ENCODE assay signal across 8 cellular contexts in genomic region chr22:50544078-50544745, GRCh38. TPM values are rescaled to one million over a fixed set of nuclear protein-coding genes. Genes with fewer than 3 reads are reported as not detected.
DNase-seq lines count a peak whose midpoint lies in the region; ATAC-seq and TF ChIP-seq lines count a peak whose summit lies in the region.

No MANE protein-coding gene starts in this region.

- H3K4me1 Mint-ChIP-seq in neural progenitor cell, result no peaks in the 10 kb centered on the region

- H3F3A ChIP-seq in neural progenitor cell (ENCODE audit: low read depth), result peaks cover 17% of the 10 kb centered on the region

- H3K36me3 Mint-ChIP-seq in neural progenitor cell, result no peaks in the 10 kb centered on the region

- H3K27me3 ChIP-seq in esophagus muscularis mucosa, result peaks cover 9 to 61% (median 22%) of the 10 kb centered on the region in 4 donors
- H3K27me3 ChIP-seq in neural progenitor cell, result peaks cover 34% of the 10 kb centered on the region
- H3K27me3 ChIP-seq in suprapubic skin, result peaks cover 30% of the 10 kb centered on the region

- H3K4me1 ChIP-seq in esophagus muscularis mucosa, result peaks cover 20 to 42% (median 41%) of the 10 kb centered on the region in 4 donors
- H3K4me1 ChIP-seq in neural progenitor cell, result no peaks in the 10 kb centered on the region
- H3K4me1 ChIP-seq in suprapubic skin, result peaks cover 72% of the 10 kb centered on the region

- H4K20me1 ChIP-seq in neural progenitor cell (ENCODE audit: low read depth), result no peaks in the 10 kb centered on the region

- H3K9me3 ChIP-seq in esophagus muscularis mucosa, result no peaks in the 10 kb centered on the region
- H3K9me3 ChIP-seq in neural progenitor cell (ENCODE audit: low read depth), result no peaks in the 10 kb centered on the region
- no peaks in the 10 kb centered on the region for H3K9me3 ChIP-seq in suprapubic skin

- peak; percentile 75 for DNase-seq in NCI-H2171 (lab: John Stamatoyannopoulos, UW)
- peak; percentile 84 for DNase-seq in activated T-cell treated with anti-CD3 and anti-CD28 coated beads, Interleukin-2, amount 50 U/mL, for 1 hour
- DNase-seq in esophagus muscularis mucosa (ENCODE audit: extremely low spot score), result no peak
- DNase-seq in neural progenitor cell (ENCODE audit: low spot score), result peak; percentile 93
- DNase-seq in suprapubic skin (ENCODE audit: low spot score in 2 of 2), result peak; percentile 87 to 88
- no peak for DNase-seq in foreskin melanocyte

- no peak for TF ChIP-seq EP300 in esophagus muscularis mucosa (IDR thresholded peaks at IDR 0.05)
- TF ChIP-seq EP300 in suprapubic skin (IDR thresholded peaks at IDR 0.05), result no peak

- intact Hi-C loops in esophagus muscularis mucosa (cut with DNase I), result loop anchor here (5.0 kb wide), 1 partner anchor 78 kb away; no protein-coding TSS in a partner anchor

- H3K27me3 Mint-ChIP-seq in neural progenitor cell (ENCODE audit: insufficient read depth, low read depth), result peaks cover 14% of the 10 kb centered on the region

- 6% methylated on average over 17 of the region's 52 CpGs for WGBS in esophagus muscularis mucosa
- 5% methylated on average over 18 of the region's 52 CpGs for WGBS in suprapubic skin

- H3K4me3 ChIP-seq in esophagus muscularis mucosa (peak overlapping the region; percentile 30 to 48 (median 35)), neural progenitor cell (peak overlapping the region; percentile 32), suprapubic skin (peak overlapping the region; percentile 43)

- TF ChIP-seq POLR2A in esophagus muscularis mucosa (IDR thresholded peaks at IDR 0.05; ENCODE audit: low read depth) (no peak), suprapubic skin (IDR thresholded peaks at IDR 0.05) (no peak)

- no peaks in the 10 kb centered on the region for H3K36me3 ChIP-seq in esophagus muscularis mucosa
- no peaks in the 10 kb centered on the region for H3K36me3 ChIP-seq in neural progenitor cell
- H3K36me3 ChIP-seq in suprapubic skin, result no peaks in the 10 kb centered on the region

- H3K27ac Mint-ChIP-seq in neural progenitor cell, result no peak overlapping the region

- H3K9ac ChIP-seq in neural progenitor cell, result no peak overlapping the region

- H2AFZ ChIP-seq in neural progenitor cell (replicated peaks), result peak overlapping the region; percentile 43

- no peak for ATAC-seq in HG03159 (IDR thresholded peaks at IDR 0.05; ENCODE audit: unreplicated experiment)

- H3K79me2 ChIP-seq in neural progenitor cell (ENCODE audit: low read depth), result no peaks in the 10 kb centered on the region

- H3K4me2 ChIP-seq in neural progenitor cell, result peak overlapping the region; percentile 67

- no peaks in the 10 kb centered on the region for H3K9me3 Mint-ChIP-seq in neural progenitor cell

- H3K4me3 Mint-ChIP-seq in neural progenitor cell, result no peak overlapping the region

- TF ChIP-seq CTCF in GM12872 (IDR thresholded peaks at IDR 0.05; ENCODE audit: insufficient read depth, low read depth, low read length), result peak; percentile 72
- TF ChIP-seq CTCF in esophagus muscularis mucosa (IDR thresholded peaks at IDR 0.05), result peak; percentile 37 to 55 (median 46)
- peak; percentile 75 for TF ChIP-seq CTCF in neural progenitor cell (IDR thresholded peaks at IDR 0.05)
- peak in 1 of 2 donors; percentile 45 for TF ChIP-seq CTCF in suprapubic skin (IDR thresholded peaks at IDR 0.05)

- H3K27ac ChIP-seq in esophagus muscularis mucosa (replicated peaks in 1 of 4) (peak overlapping the region in 1 of 4 donors; percentile 40), neural progenitor cell (no peak overlapping the region), suprapubic skin (peak overlapping the region; percentile 72)

RNA-seq across cellular contexts. Expression of gene KLHDC7B, which starts 1.5 kb away (rescaled TPM):
- total RNA-seq in esophagus muscularis mucosa, result under 1 TPM in 1 of 4 donors, not detected in 3; 0.17 TPM
- total RNA-seq in neural progenitor cell (ENCODE audit: low replicate concordance), result not detected in 2 replicates
- total RNA-seq in suprapubic skin, result under 1 TPM in 1 of 4 donors, not detected in 3; 0.26 TPM

RNA-seq across cellular contexts. Expression of gene TYMP, which starts 14.4 kb away (rescaled TPM):
- 10 to 100 TPM; 27.4 to 79.2 (median 35.9) TPM for total RNA-seq in esophagus muscularis mucosa
- 0.81 TPM in 1 of 2 replicates, not detected in the other for total RNA-seq in neural progenitor cell (ENCODE audit: low replicate concordance)
- total RNA-seq in suprapubic skin, result 10 to 100 TPM; 23.6 to 46.9 (median 30.8) TPM

RNA-seq across cellular contexts. Expression of gene SYCE3, which starts 18.5 kb away (rescaled TPM):
- total RNA-seq in esophagus muscularis mucosa (not detected), neural progenitor cell (ENCODE audit: low replicate concordance) (2.8 TPM in 1 of 2 replicates, not detected in the other), suprapubic skin (not detected)

RNA-seq across cellular contexts. Expression of gene SCO2, which starts 18.8 kb away (rescaled TPM):
- total RNA-seq in esophagus muscularis mucosa, result 1 to 10 TPM in 2 of 4 donors, not detected in 2; 3.1 to 5.1 TPM
- 1.1 TPM in 1 of 2 replicates, not detected in the other for total RNA-seq in neural progenitor cell (ENCODE audit: low replicate concordance)
- total RNA-seq in suprapubic skin, result 1 to 10 TPM in 3 of 4 donors, not detected in 1; 1.7 to 7.9 (median 4.7) TPM

RNA-seq across cellular contexts. Expression of gene CPT1B, which starts 34.0 kb away (rescaled TPM):
- total RNA-seq in esophagus muscularis mucosa (10 to 100 TPM in 2 of 4 donors, 1 to 10 TPM in 2; 5.0 to 19.6 (median 14.6) TPM), neural progenitor cell (ENCODE audit: low replicate concordance) (33.9 and 49.6 TPM in 2 replicates), suprapubic skin (10 to 100 TPM; 12.7 to 46.6 (median 19.2) TPM)

Comparison
In these comparisons a context has a peak if more than half of its experiments do, and no peak if none do; other contexts are left out.
1. DNase-seq: peak in NCI-H2171 (single experiment), activated T-cell treated with anti-CD3 and anti-CD28 coated beads, Interleukin-2, amount 50 U/mL, for 1 hour (single experiment), neural progenitor cell (single experiment) and suprapubic skin (2 of 2); none in esophagus muscularis mucosa (single experiment) and foreskin melanocyte (single experiment).
2. RNA of gene TYMP, which starts 14.4 kb away (total RNA-seq): 27.4 to 79.2 TPM in esophagus muscularis mucosa and 23.6 to 46.9 TPM in suprapubic skin; 0.81 TPM in neural progenitor cell; every median in the first group is over 10 times any median in the second.
3. Peak in every context shown above with its lines, with median percentiles within 50 percentile points of each other: H3K4me3 ChIP-seq.